ENCODE assay signal across 10 cellular contexts in the genomic region with DNA sequence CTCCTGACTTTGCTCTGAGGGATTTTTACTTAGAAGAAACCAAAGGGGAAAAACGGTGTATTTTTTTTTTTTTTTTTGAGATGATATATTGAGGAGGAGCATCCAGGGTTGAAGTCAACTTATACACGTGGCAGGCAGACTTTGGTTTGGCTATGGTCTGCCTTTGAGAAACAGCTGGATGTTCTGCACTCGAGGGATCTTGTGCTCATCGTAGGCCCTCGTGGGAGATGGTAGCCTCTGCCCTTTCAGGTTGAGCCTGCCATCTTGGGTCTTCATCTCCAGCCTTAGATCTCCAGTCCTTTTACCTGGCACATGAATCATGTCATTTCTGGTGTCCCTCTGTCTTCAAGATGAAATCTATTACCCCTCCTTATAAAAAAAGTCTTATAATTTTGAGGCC.
"Had no signal": no experiment of that assay in that cellular context is flagged by ENCODE, and none has a peak within 500 bp of the region (broad histone marks: within the 10 kb centered on the region; RNA-seq: fewer than 3 reads in every experiment).

No MANE protein-coding gene starts in this region.

- H2AFZ ChIP-seq: hepatocyte had no signal

- H3K4me3 ChIP-seq: ascending aorta, cardiac muscle cell, hepatocyte, pancreas, stomach, testis, upper lobe of right lung had no signal

- ATAC-seq: activated naive CD8-positive, alpha-beta T cell treated with anti-CD3 and anti-CD28 coated beads, Interleukin-2, amount 50 U/mL, for 24 hours had no signal

- H3K79me2 ChIP-seq: hepatocyte had no signal

- H3K36me3 ChIP-seq: cardiac muscle cell, pancreas, upper lobe of right lung had no signal

- H3K27ac ChIP-seq: cardiac muscle cell, hepatocyte, pancreas, testis, upper lobe of right lung had no signal

- DNase-seq: activated T-cell treated with anti-CD3 and anti-CD28 coated beads for 4 hours; stimulated activated CD4-positive, alpha-beta T cell treated with anti-CD3 and anti-CD28 coated beads, Interleukin-1b, Interleukin-23, amount 100 ng/mL, for 48 hours; stomach; upper lobe of right lung had no signal

- H3K27me3 ChIP-seq: ascending aorta, cardiac muscle cell, hepatocyte, pancreas, stomach, testis, upper lobe of right lung had no signal

- H3K9me3 ChIP-seq: ascending aorta, pancreas, stomach, testis, upper lobe of right lung had no signal

- H3K4me1 ChIP-seq: pancreas, upper lobe of right lung had no signal
